Comparison of ENCODE assay signal across 1 cellular context in the genomic region with DNA sequence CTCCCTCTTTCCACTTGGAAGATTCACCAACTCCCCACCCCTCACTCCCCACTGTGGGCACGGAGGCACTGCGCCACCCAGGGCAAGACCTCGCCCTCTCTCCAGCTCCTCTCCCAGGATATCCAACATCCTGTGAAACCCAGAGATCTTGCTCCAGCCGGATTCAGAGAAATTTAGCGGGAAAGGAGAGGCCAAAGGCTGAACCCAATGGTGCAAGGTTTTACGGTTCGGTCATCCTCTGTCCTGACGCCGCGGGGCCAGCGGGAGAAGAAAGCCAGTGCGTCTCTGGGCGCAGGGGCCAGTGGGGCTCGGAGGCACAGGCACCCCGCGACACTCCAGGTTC.
A peak's percentile ranks its signal among the peaks of the same experiment; 100 is the strongest.
TF ChIP-seq lines count a peak whose summit lies in the region.

No MANE protein-coding gene starts in this region.

TF ChIP-seq in K562, 482 proteins besides CTCF, POLR2A, EP300 and RAD21 (continued from another document):
- TF ChIP-seq, protein P1, sequence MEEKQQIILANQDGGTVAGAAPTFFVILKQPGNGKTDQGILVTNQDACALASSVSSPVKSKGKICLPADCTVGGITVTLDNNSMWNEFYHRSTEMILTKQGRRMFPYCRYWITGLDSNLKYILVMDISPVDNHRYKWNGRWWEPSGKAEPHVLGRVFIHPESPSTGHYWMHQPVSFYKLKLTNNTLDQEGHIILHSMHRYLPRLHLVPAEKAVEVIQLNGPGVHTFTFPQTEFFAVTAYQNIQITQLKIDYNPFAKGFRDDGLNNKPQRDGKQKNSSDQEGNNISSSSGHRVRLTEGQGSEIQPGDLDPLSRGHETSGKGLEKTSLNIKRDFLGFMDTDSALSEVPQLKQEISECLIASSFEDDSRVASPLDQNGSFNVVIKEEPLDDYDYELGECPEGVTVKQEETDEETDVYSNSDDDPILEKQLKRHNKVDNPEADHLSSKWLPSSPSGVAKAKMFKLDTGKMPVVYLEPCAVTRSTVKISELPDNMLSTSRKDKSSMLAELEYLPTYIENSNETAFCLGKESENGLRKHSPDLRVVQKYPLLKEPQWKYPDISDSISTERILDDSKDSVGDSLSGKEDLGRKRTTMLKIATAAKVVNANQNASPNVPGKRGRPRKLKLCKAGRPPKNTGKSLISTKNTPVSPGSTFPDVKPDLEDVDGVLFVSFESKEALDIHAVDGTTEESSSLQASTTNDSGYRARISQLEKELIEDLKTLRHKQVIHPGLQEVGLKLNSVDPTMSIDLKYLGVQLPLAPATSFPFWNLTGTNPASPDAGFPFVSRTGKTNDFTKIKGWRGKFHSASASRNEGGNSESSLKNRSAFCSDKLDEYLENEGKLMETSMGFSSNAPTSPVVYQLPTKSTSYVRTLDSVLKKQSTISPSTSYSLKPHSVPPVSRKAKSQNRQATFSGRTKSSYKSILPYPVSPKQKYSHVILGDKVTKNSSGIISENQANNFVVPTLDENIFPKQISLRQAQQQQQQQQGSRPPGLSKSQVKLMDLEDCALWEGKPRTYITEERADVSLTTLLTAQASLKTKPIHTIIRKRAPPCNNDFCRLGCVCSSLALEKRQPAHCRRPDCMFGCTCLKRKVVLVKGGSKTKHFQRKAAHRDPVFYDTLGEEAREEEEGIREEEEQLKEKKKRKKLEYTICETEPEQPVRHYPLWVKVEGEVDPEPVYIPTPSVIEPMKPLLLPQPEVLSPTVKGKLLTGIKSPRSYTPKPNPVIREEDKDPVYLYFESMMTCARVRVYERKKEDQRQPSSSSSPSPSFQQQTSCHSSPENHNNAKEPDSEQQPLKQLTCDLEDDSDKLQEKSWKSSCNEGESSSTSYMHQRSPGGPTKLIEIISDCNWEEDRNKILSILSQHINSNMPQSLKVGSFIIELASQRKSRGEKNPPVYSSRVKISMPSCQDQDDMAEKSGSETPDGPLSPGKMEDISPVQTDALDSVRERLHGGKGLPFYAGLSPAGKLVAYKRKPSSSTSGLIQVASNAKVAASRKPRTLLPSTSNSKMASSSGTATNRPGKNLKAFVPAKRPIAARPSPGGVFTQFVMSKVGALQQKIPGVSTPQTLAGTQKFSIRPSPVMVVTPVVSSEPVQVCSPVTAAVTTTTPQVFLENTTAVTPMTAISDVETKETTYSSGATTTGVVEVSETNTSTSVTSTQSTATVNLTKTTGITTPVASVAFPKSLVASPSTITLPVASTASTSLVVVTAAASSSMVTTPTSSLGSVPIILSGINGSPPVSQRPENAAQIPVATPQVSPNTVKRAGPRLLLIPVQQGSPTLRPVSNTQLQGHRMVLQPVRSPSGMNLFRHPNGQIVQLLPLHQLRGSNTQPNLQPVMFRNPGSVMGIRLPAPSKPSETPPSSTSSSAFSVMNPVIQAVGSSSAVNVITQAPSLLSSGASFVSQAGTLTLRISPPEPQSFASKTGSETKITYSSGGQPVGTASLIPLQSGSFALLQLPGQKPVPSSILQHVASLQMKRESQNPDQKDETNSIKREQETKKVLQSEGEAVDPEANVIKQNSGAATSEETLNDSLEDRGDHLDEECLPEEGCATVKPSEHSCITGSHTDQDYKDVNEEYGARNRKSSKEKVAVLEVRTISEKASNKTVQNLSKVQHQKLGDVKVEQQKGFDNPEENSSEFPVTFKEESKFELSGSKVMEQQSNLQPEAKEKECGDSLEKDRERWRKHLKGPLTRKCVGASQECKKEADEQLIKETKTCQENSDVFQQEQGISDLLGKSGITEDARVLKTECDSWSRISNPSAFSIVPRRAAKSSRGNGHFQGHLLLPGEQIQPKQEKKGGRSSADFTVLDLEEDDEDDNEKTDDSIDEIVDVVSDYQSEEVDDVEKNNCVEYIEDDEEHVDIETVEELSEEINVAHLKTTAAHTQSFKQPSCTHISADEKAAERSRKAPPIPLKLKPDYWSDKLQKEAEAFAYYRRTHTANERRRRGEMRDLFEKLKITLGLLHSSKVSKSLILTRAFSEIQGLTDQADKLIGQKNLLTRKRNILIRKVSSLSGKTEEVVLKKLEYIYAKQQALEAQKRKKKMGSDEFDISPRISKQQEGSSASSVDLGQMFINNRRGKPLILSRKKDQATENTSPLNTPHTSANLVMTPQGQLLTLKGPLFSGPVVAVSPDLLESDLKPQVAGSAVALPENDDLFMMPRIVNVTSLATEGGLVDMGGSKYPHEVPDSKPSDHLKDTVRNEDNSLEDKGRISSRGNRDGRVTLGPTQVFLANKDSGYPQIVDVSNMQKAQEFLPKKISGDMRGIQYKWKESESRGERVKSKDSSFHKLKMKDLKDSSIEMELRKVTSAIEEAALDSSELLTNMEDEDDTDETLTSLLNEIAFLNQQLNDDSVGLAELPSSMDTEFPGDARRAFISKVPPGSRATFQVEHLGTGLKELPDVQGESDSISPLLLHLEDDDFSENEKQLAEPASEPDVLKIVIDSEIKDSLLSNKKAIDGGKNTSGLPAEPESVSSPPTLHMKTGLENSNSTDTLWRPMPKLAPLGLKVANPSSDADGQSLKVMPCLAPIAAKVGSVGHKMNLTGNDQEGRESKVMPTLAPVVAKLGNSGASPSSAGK (IDR thresholded peaks at IDR 0.05), result no peak
- TF ChIP-seq SMARCA4 (IDR thresholded peaks at IDR 0.05) (no peak), ZBTB1 (CRISPR knock-in tag; IDR thresholded peaks at IDR 0.05; ENCODE audit: borderline replicate concordance, low read depth) (0 out of 2 replicates have a peak, but pooled peaks have one; percentile 47)
